ENCODE assay signal across 32 cellular contexts in the genomic region with DNA sequence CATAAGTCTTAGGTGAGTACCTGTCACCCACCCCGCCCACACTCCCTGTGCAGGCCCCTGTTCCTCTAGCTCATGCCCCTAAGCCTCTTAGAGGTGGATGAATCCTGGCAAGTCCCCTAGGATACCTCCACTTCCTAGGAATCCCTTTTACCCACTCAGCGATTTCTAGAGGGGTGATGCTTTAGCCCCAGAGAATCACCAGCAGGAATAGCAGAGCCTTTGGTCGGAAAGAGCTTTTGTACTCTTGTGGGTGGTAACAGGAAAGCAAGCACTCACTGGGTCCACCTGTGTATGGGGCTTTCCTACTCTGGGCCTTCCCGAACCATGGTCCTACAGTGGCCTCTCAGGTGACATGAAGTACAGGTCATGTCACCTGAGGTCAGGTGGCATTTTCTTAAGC.
"Had no signal": no experiment of that assay in that cellular context is flagged by ENCODE, and none has a peak within 500 bp of the region (broad histone marks: within the 10 kb centered on the region; RNA-seq: fewer than 3 reads in every experiment).

No MANE protein-coding gene starts in this region.

- H3K9me3 ChIP-seq: ascending aorta, body of pancreas, MG63, SJCRH30, SK-N-SH had no signal

- H3K27me3 ChIP-seq: ascending aorta, body of pancreas, MG63, SJCRH30 had no signal

- H3K4me3 ChIP-seq: ascending aorta, body of pancreas, MG63, SJCRH30 had no signal

- H3K27me3 Mint-ChIP-seq: activated B cell treated with CpG ODN at 0.5 μM for 24 hours; activated CD4-positive, alpha-beta T cell treated with anti-CD3 and anti-CD28 coated beads, Interleukin-2, amount 10 ng/mL, durations not matched to agents 24 days and 14 days; activated naive CD4-positive, alpha-beta T cell treated with anti-CD3 and anti-CD28 coated beads, Interleukin-2, amount 50 U/mL, for 24 hours; central memory CD8-positive, alpha-beta T cell had no signal

- H3K27ac ChIP-seq: ascending aorta, body of pancreas, KMS-11, SJCRH30 had no signal

- H3K4me3 Mint-ChIP-seq: activated B cell treated with CpG ODN at 0.5 μM for 24 hours; activated CD4-positive, alpha-beta T cell treated with anti-CD3 and anti-CD28 coated beads, Interleukin-2, amount 10 ng/mL, durations not matched to agents 24 days and 14 days; activated naive CD4-positive, alpha-beta T cell treated with anti-CD3 and anti-CD28 coated beads, Interleukin-2, amount 50 U/mL, for 24 hours; central memory CD8-positive, alpha-beta T cell had no signal

- DNase-seq: activated B cell treated with CpG ODN at 0.5 μM for 24 hours; activated CD4-positive, alpha-beta T cell treated with anti-CD3 and anti-CD28 coated beads for 1 hour; activated CD4-positive, alpha-beta T cell treated with anti-CD3 and anti-CD28 coated beads, Interleukin-2, amount 10 ng/mL, durations not matched to agents 24 days and 14 days; activated CD4-positive, alpha-beta T cell treated with anti-CD3 and anti-CD28 coated beads, Interleukin-2, amount 50 U/mL, for 48 hours; activated effector memory CD4-positive, alpha-beta T cell treated with Interleukin-2 at 50 U/mL for 16 hours; activated naive CD4-positive, alpha-beta T cell; activated T-cell treated with anti-CD3 and anti-CD28 coated beads for 4 hours; amniotic stem cell; body of pancreas; MG63; MV-4-11; NCI-H1092 treated with DMSO at 0.1 percent for 48 hours; NCI-H1417 treated with DMSO at 0.1 percent for 48 hours; NCI-H1694; NCI-H2029; NCI-H2107; NCI-H2171 treated with DMSO at 0.1 percent for 48 hours; NCI-H226; NCI-H510A; NCI-H526 treated with DMSO at 0.1 percent for 48 hours; NK-92 treated with Interleukin-12 subunit alpha and Interleukin-12 subunit beta, amount 100 ng/mL, for 24 hours; OCI-M1; Right ventricle myocardium superior; RPMI8226; SJCRH30; SK-N-SH; SW 1271 had no signal

- H3K27ac Mint-ChIP-seq: activated B cell treated with CpG ODN at 0.5 μM for 24 hours; activated CD4-positive, alpha-beta T cell treated with anti-CD3 and anti-CD28 coated beads, Interleukin-2, amount 10 ng/mL, durations not matched to agents 24 days and 14 days; activated naive CD4-positive, alpha-beta T cell treated with anti-CD3 and anti-CD28 coated beads, Interleukin-2, amount 50 U/mL, for 24 hours had no signal

- H3K9me3 Mint-ChIP-seq: activated B cell treated with CpG ODN at 0.5 μM for 24 hours; activated CD4-positive, alpha-beta T cell treated with anti-CD3 and anti-CD28 coated beads, Interleukin-2, amount 10 ng/mL, durations not matched to agents 24 days and 14 days; activated naive CD4-positive, alpha-beta T cell treated with anti-CD3 and anti-CD28 coated beads, Interleukin-2, amount 50 U/mL, for 24 hours; central memory CD8-positive, alpha-beta T cell had no signal

- H3K9ac ChIP-seq: KMS-11, SK-N-SH had no signal

- ATAC-seq: body of pancreas, Panc1 had no signal

- H3K36me3 ChIP-seq: ascending aorta had no signal
